In the genomic region with DNA sequence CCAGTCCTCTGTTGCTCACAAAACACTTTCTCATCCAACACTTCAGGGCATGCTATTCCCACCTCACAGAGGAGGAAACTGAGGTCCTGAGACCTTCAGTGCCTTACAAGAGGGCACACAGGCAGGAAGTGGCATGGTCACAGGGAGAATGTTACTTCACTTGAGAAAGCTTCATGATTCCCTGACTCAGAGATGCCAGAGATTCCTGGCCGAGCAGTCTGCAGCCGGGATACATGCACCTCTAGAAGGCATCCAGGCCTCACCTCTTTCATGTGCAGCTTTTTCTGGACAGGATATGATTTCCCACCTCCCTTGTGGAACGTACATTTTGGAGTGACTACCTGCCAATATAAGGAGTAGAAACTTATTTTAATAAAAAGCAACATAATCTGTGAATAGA, we compare ENCODE assay signal across 17 cellular contexts. TPM values are rescaled to one million over a fixed set of nuclear protein-coding genes. Genes with fewer than 3 reads are reported as not detected.
DNase-seq lines count a peak whose midpoint lies in the region; ATAC-seq, FAIRE-seq and TF ChIP-seq lines count a peak whose summit lies in the region.
"Had no signal": no experiment of that assay in that cellular context is flagged by ENCODE, and none has a peak within 500 bp of the region (broad histone marks: within the 10 kb centered on the region; RNA-seq: fewer than 3 reads in every experiment).

No MANE protein-coding gene starts in this region.

- WGBS in mesendoderm (ENCODE audit: extremely low coverage, insufficient coverage, low lambda C conversion rate), result no CpG with 5 or more reads among the region's 3 CpGs

- no peak overlapping the region for H4K8ac ChIP-seq in mesendoderm (ENCODE audit: low read depth, low read length)

- no peak overlapping the region for H2BK5ac ChIP-seq in mesendoderm (ENCODE audit: low read length)

- FAIRE-seq in bronchial epithelial cell (lab: Jason Lieb, UNC), result peak; percentile 84
- FAIRE-seq: D721Med, HepG2 had no signal

- no peak overlapping the region for H2BK15ac ChIP-seq in mesendoderm (replicated peaks; ENCODE audit: low read depth)

- H3K18ac ChIP-seq in mesendoderm (ENCODE audit: low read length), result no peak overlapping the region

- H3K4me3 ChIP-seq in bronchial epithelial cell (ENCODE audit: low read depth, low read length), result no peak overlapping the region
- no peak overlapping the region for H3K4me3 ChIP-seq in mesendoderm (ENCODE audit: low read length)
- H3K4me3 ChIP-seq: BLaER1 treated with 17β-estradiol and CSF1 and Interleukin-3, amounts not matched to agents 10 nM and 100 nM; SJCRH30 had no signal

- no peak overlapping the region for H3K27ac ChIP-seq in mesendoderm (ENCODE audit: low read depth, low read length)
- H3K27ac ChIP-seq: BLaER1 treated with 17β-estradiol and CSF1 and Interleukin-3, amounts not matched to agents 10 nM and 100 nM; SJCRH30 had no signal

- H3K56ac ChIP-seq in mesendoderm (ENCODE audit: low read length), result no peak overlapping the region

- TF ChIP-seq CTCF in bronchial epithelial cell (IDR thresholded peaks at IDR 0.05; ENCODE audit: insufficient read depth, low read length, severe bottlenecking), result no peak

- no peak overlapping the region for H2AK5ac ChIP-seq in mesendoderm (ENCODE audit: low read length)

- no peaks in the 10 kb centered on the region for H3K4me1 ChIP-seq in mesendoderm (ENCODE audit: control insufficient read depth, low read depth, low read length)
- H3K4me1 ChIP-seq: SJCRH30 had no signal

- no peak overlapping the region for H3K9ac ChIP-seq in mesendoderm (ENCODE audit: low read length)
- H3K9ac ChIP-seq: BLaER1 treated with 17β-estradiol and CSF1 and Interleukin-3, amounts not matched to agents 10 nM and 100 nM had no signal

- no peak overlapping the region for H3K4ac ChIP-seq in mesendoderm (ENCODE audit: low read depth, low read length)

- H2BK120ac ChIP-seq in mesendoderm (ENCODE audit: low read depth, low read length), result no peak overlapping the region

- no peak overlapping the region for H3K23ac ChIP-seq in mesendoderm (ENCODE audit: low read length)

- no peaks in the 10 kb centered on the region for H3K79me1 ChIP-seq in mesendoderm (ENCODE audit: low read length)

- H3K27me3 ChIP-seq in bronchial epithelial cell (ENCODE audit: control insufficient read depth, insufficient read depth, low read length) (peaks cover 7% of the 10 kb centered on the region), mesendoderm (ENCODE audit: insufficient read depth, low read length, poor library complexity) (peaks cover 5% of the 10 kb centered on the region)
- H3K27me3 ChIP-seq: BLaER1 treated with 17β-estradiol and CSF1 and Interleukin-3, amounts not matched to agents 10 nM and 100 nM; SJCRH30 had no signal

- H4K5ac ChIP-seq in mesendoderm (ENCODE audit: low read length), result no peak overlapping the region

- no peak overlapping the region for H3K4me2 ChIP-seq in mesendoderm (ENCODE audit: low read length)
- H3K4me2 ChIP-seq: BLaER1 treated with 17β-estradiol and CSF1 and Interleukin-3, amounts not matched to agents 10 nM and 100 nM had no signal

- no peak for ATAC-seq in HG02852 (IDR thresholded peaks at IDR 0.05; ENCODE audit: unreplicated experiment)
- ATAC-seq: HepG2, T-helper 17 cell had no signal

- no peaks in the 10 kb centered on the region for H3K79me2 ChIP-seq in mesendoderm (ENCODE audit: control insufficient read depth, insufficient read depth, low read length)

- DNase-seq in AG20443 (ENCODE audit: low spot score) (peak; percentile 18), HCEC 1CT (peak; percentile 43), bronchial epithelial cell (ENCODE audit: low read depth) (no peak), mesendoderm (peak; percentile 59), epidermal melanocyte (ENCODE audit: insufficient read length, low spot score) (no peak), DMS79 (lab: John Stamatoyannopoulos, UW) (no peak)
- no peak for DNase-seq in stimulated activated CD4-positive, alpha-beta T cell treated with anti-CD3 and anti-CD28 coated beads, Interleukin-2, amount 100 ng/mL, for 24 hours
- DNase-seq: CD8-positive, alpha-beta memory T cell; KG1; NCI-H1048; NCI-H446; SJCRH30; T-helper 17 cell had no signal

- H3K36me3 ChIP-seq in bronchial epithelial cell (ENCODE audit: control insufficient read depth, insufficient read depth, low read length) (no peaks in the 10 kb centered on the region), mesendoderm (ENCODE audit: control insufficient read depth, insufficient read depth, low read length) (no peaks in the 10 kb centered on the region)
- H3K36me3 ChIP-seq: BLaER1 treated with 17β-estradiol and CSF1 and Interleukin-3, amounts not matched to agents 10 nM and 100 nM; SJCRH30 had no signal

RNA-seq across cellular contexts. Expression of gene SST, which starts 2.8 kb away (rescaled TPM):
- not detected in 2 replicates for total RNA-seq in bronchial epithelial cell
- 2.1 TPM for polyA plus RNA-seq in mesendoderm (2013, experiment 1 of 2)
- polyA plus RNA-seq in mesendoderm (2013, experiment 2 of 2), result 2.6 TPM
- total RNA-seq: CD8-positive, alpha-beta memory T cell; HepG2; SJCRH30; T-helper 17 cell had no signal
- polyA plus RNA-seq: CD8-positive, alpha-beta memory T cell; HepG2 had no signal

RNA-seq across cellular contexts. Expression of gene RTP2, which starts 29.3 kb away (rescaled TPM):
- not detected in 2 replicates for total RNA-seq in bronchial epithelial cell
- polyA plus RNA-seq in mesendoderm (2013, experiment 1 of 2), result not detected
- polyA plus RNA-seq in mesendoderm (2013, experiment 2 of 2), result not detected
- total RNA-seq: CD8-positive, alpha-beta memory T cell; HepG2; SJCRH30; T-helper 17 cell had no signal
- polyA plus RNA-seq: CD8-positive, alpha-beta memory T cell; HepG2 had no signal

Comparison
In these comparisons a context has a peak if more than half of its experiments do, and no peak if none do; other contexts are left out.
1. DNase-seq: peak in AG20443 (single experiment), HCEC 1CT (single experiment) and mesendoderm (single experiment); none in bronchial epithelial cell (single experiment), epidermal melanocyte (single experiment), stimulated activated CD4-positive, alpha-beta T cell treated with anti-CD3 and anti-CD28 coated beads, Interleukin-2, amount 100 ng/mL, for 24 hours (0 of 2) and DMS79 (single experiment).